Comparison of ENCODE assay signal across 8 cellular contexts in the genomic region with DNA sequence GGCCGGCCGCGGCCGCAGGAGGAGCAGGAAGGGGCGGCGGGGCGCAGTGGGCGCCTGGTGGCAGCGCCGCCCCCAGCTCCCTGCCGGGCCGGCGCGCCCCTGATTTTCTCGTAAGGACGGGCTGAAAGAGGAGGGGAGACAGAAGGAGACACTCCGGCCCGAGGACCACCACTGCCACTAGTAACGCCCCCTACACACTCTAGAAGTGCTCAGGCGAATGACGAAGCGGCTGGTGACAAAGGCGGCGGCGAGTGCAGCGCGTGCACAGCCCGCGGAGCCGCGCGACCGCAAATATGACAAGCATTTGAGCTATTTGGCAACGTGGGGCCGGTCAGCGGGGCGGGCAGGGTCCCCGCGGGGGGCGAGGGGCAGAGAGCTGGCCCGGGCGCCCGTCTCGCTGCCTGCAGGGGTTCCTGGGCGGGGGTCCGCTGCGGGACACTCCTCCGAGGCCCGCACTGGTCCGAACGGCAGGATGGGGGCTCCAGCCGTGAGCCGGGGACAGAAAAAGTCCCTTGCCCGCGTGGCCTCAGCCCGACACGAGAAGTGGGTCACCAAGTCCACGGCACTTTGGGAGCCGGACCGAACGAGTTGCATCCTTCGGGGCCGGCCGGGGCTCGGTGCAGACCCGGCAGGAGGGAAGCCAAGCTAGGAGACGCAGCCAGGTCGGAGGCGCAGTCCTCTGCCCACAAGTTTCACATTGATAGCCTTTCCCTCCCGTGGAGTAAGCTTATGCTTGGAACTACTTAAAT. TPM values are rescaled to one million over a fixed set of nuclear protein-coding genes. Genes with fewer than 3 reads are reported as not detected.
DNase-seq lines count a peak whose midpoint lies in the region; ATAC-seq and TF ChIP-seq lines count a peak whose summit lies in the region.

No MANE protein-coding gene starts in this region.

- no peaks in the 10 kb centered on the region for H3K9me3 ChIP-seq in CD8-positive, alpha-beta memory T cell (ENCODE audit: low read length)
- H3K9me3 ChIP-seq in PC-9 (ENCODE audit: insufficient read depth, low read depth) (no peaks in the 10 kb centered on the region), upper lobe of left lung (no peaks in the 10 kb centered on the region)

- no peaks in the 10 kb centered on the region for H4K20me1 ChIP-seq in PC-9 (ENCODE audit: insufficient read depth)

- peak; percentile 62 to 86 (median 76) for DNase-seq in CD8-positive, alpha-beta memory T cell
- peak; percentile 65 to 79 for DNase-seq in HL-60 (ENCODE audit: low read depth in 1 of 2, low spot score in 1 of 2)
- peak; percentile 77 to 87 for DNase-seq in PC-9
- DNase-seq in activated T-cell treated with anti-CD3 and anti-CD28 coated beads, Interleukin-2, amount 50 U/mL, for 48 hours, result peak; percentile 78 to 80
- DNase-seq in upper lobe of left lung, result peak; percentile 83 to 95

- no peak for TF ChIP-seq CTCF in HL-60 (IDR thresholded peaks at IDR 0.05; ENCODE audit: insufficient read depth, low read length)
- no peak for TF ChIP-seq CTCF in PC-9 (conservative IDR thresholded peaks at IDR 0.05)
- no peak for TF ChIP-seq CTCF in nephron (IDR thresholded peaks at IDR 0.05; ENCODE audit: unreplicated experiment in 3 of 3)
- TF ChIP-seq CTCF in upper lobe of left lung (IDR thresholded peaks at IDR 0.05), result peak in 2 of 6 experiments; percentile 4 to 41

- H3K27me3 ChIP-seq in CD8-positive, alpha-beta memory T cell (ENCODE audit: insufficient read depth, low read length, poor library complexity, severe bottlenecking), result no peaks in the 10 kb centered on the region
- H3K27me3 ChIP-seq in HL-60 (ENCODE audit: insufficient read depth, poor library complexity, severe bottlenecking), result no peaks in the 10 kb centered on the region
- no peaks in the 10 kb centered on the region for H3K27me3 ChIP-seq in PC-9 (ENCODE audit: insufficient read depth, low read depth)
- no peaks in the 10 kb centered on the region for H3K27me3 ChIP-seq in upper lobe of left lung

- peak overlapping the region; percentile 90 for H2AFZ ChIP-seq in PC-9

- H3K4me1 Mint-ChIP-seq in CD8-positive, alpha-beta memory T cell, result peaks cover 44 to 67% (median 51%) of the 10 kb centered on the region in 3 donors
- H3K4me1 Mint-ChIP-seq in nephron, result peaks cover 53% of the 10 kb centered on the region

- peaks cover 48% of the 10 kb centered on the region for H3K79me2 ChIP-seq in PC-9 (ENCODE audit: low read depth)

- H3K9me3 Mint-ChIP-seq in CD8-positive, alpha-beta memory T cell, result no peaks in the 10 kb centered on the region
- no peaks in the 10 kb centered on the region for H3K9me3 Mint-ChIP-seq in nephron

- peaks cover 52% of the 10 kb centered on the region for H3K4me1 ChIP-seq in CD8-positive, alpha-beta memory T cell (ENCODE audit: insufficient read depth, low read length)
- H3K4me1 ChIP-seq in PC-9 (replicated peaks; ENCODE audit: insufficient read depth) (peaks cover 49% of the 10 kb centered on the region), upper lobe of left lung (peaks cover 24 to 46% (median 30%) of the 10 kb centered on the region in 4 donors)

- H3F3A ChIP-seq in PC-9 (ENCODE audit: insufficient read depth, low read depth), result peaks cover 31% of the 10 kb centered on the region

- peaks cover 0 to 8% (median 0%) of the 10 kb centered on the region in 3 donors for H3K36me3 Mint-ChIP-seq in CD8-positive, alpha-beta memory T cell
- no peaks in the 10 kb centered on the region for H3K36me3 Mint-ChIP-seq in nephron (ENCODE audit: low read depth)

- ATAC-seq in GM19468 (IDR thresholded peaks at IDR 0.05; ENCODE audit: extremely low read depth, unreplicated experiment) (peak; percentile 15), esophagus mucosa (peak; percentile 56), upper lobe of left lung (ENCODE audit: low FRiP score in 2 of 2) (peak; percentile 78 to 80)

- POLR2A ChIA-PET in CD8-positive, alpha-beta memory T cell (lab: Charles Lee), result interaction anchor here (0.6 to 6.0 kb wide), 22 partner anchors 10 to 573 kb away, joined by 3 to 167 read pairs (median 5); partner anchors contain the start of genes ACTR2, AFTPH and RAB1A
- POLR2A ChIA-PET in PC-9 (lab: Charles Lee; ENCODE audit: unreplicated experiment), result interaction anchor here (0.5 to 2.7 kb wide), 18 partner anchors 10 to 622 kb away, joined by 3 to 79 read pairs (median 6); no protein-coding TSS in a partner anchor

- peak overlapping the region; percentile 89 to 94 (median 90) for H3K4me3 Mint-ChIP-seq in CD8-positive, alpha-beta memory T cell
- peak overlapping the region; percentile 92 to 94 (median 93) for H3K4me3 Mint-ChIP-seq in nephron

- peak overlapping the region; percentile 88 to 96 (median 94) for H3K27ac Mint-ChIP-seq in CD8-positive, alpha-beta memory T cell
- H3K27ac Mint-ChIP-seq in nephron, result peak overlapping the region; percentile 84 to 97 (median 97)

- H3K4me3 ChIP-seq in CD8-positive, alpha-beta memory T cell (ENCODE audit: low read length), result peak overlapping the region; percentile 69
- peak overlapping the region; percentile 65 for H3K4me3 ChIP-seq in HL-60 (replicated peaks; ENCODE audit: insufficient read depth, low read length)
- peak overlapping the region; percentile 95 for H3K4me3 ChIP-seq in PC-9
- peak overlapping the region; percentile 76 to 90 (median 84) for H3K4me3 ChIP-seq in upper lobe of left lung

- peak overlapping the region; percentile 72 for H3K27ac ChIP-seq in CD8-positive, alpha-beta memory T cell (ENCODE audit: low read depth, low read length)
- H3K27ac ChIP-seq in HL-60 (replicated peaks), result peak overlapping the region; percentile 94
- H3K27ac ChIP-seq in PC-9, result peak overlapping the region; percentile 79
- H3K27ac ChIP-seq in upper lobe of left lung, result peak overlapping the region; percentile 98 to 100 (median 100)

- no peaks in the 10 kb centered on the region for H3K36me3 ChIP-seq in CD8-positive, alpha-beta memory T cell (ENCODE audit: insufficient read depth, low read length)
- no peaks in the 10 kb centered on the region for H3K36me3 ChIP-seq in PC-9 (ENCODE audit: low read depth)
- no peaks in the 10 kb centered on the region for H3K36me3 ChIP-seq in upper lobe of left lung

- CTCF ChIA-PET in CD8-positive, alpha-beta memory T cell (lab: Charles Lee), result interaction anchor here (0.6 to 9.7 kb wide), 32 partner anchors 10 to 218 kb away, joined by 3 to 81 read pairs (median 8); partner anchors contain the start of gene AFTPH
- CTCF ChIA-PET in PC-9 (lab: Charles Lee), result interaction anchor here (0.6 to 1.5 kb wide), 9 partner anchors 8 to 783 kb away, joined by 3 to 7 read pairs (median 4); no protein-coding TSS in a partner anchor

- intact Hi-C loops in PC-9 (cut with micrococcal nuclease; ENCODE audit: unreplicated experiment), result loop anchor here (1.0 to 2.0 kb wide), 2 partner anchors 129 to 177 kb away; partner anchors contain the start of gene AFTPH

- H3K9me2 ChIP-seq in PC-9 (ENCODE audit: insufficient read depth), result no peaks in the 10 kb centered on the region

- TSS peak; percentile 69 for BruUV-seq in PC-9 (replicated peaks; lab: Mats Ljungman, UMichigan)

- TF ChIP-seq POLR2A in upper lobe of left lung (IDR thresholded peaks at IDR 0.05), result peak in 3 of 4 donors; percentile 92 to 96 (median 93)

- no peaks in the 10 kb centered on the region for H3K27me3 Mint-ChIP-seq in CD8-positive, alpha-beta memory T cell
- no peaks in the 10 kb centered on the region for H3K27me3 Mint-ChIP-seq in nephron (ENCODE audit: low read depth)

- TF ChIP-seq EP300 in upper lobe of left lung (IDR thresholded peaks at IDR 0.05), result peak in 1 of 4 donors; percentile 24

- WGBS in upper lobe of left lung, 2 donors, result 0% methylated on average over 1 to 47 of the region's 70 CpGs

- peak overlapping the region; percentile 88 for H3K4me2 ChIP-seq in PC-9

RNA-seq across cellular contexts. Expression of gene SERTAD2, which starts 0.5 kb away (rescaled TPM):
- total RNA-seq in CD8-positive, alpha-beta memory T cell, result 10 to 100 TPM; 20.6 to 21.4 TPM
- polyA plus RNA-seq in CD8-positive, alpha-beta memory T cell, result 6.3 TPM
- total RNA-seq in PC-9 (2021) (27.3 and 31.4 TPM in 2 replicates), esophagus mucosa (21.9 TPM), upper lobe of left lung (10 to 100 TPM; 10.4 to 43.0 (median 20.0) TPM)

Comparison
In these comparisons a context has a peak if more than half of its experiments do, and no peak if none do; other contexts are left out.
1. Peak in every context shown above with its lines: DNase-seq, ATAC-seq, H3K4me3 ChIP-seq and H3K27ac ChIP-seq.
2. ATAC-seq: peak in every context shown above with its lines; median percentile 79 in upper lobe of left lung; 56 in esophagus mucosa; 15 in GM19468.